Comparison of ENCODE assay signal across 9 cellular contexts in genomic region chr7:90244565-90244908, GRCh38. TPM values are rescaled to one million over a fixed set of nuclear protein-coding genes. Genes with fewer than 3 reads are reported as not detected.
DNase-seq lines count a peak whose midpoint lies in the region; ATAC-seq and TF ChIP-seq lines count a peak whose summit lies in the region.
"Had no signal": no experiment of that assay in that cellular context is flagged by ENCODE, and none has a peak within 500 bp of the region (broad histone marks: within the 10 kb centered on the region; RNA-seq: fewer than 3 reads in every experiment).

No MANE protein-coding gene starts in this region.

- H3K4me3 ChIP-seq in Panc1 (ENCODE audit: low read depth in 2 of 2, low read length in 2 of 2) (peak overlapping the region; percentile 85 to 87), fibroblast of mammary gland (ENCODE audit: control insufficient read depth, low read depth, low read length) (peak overlapping the region; percentile 78), rectal smooth muscle tissue (ENCODE audit: low read length) (peak overlapping the region; percentile 97)

- H3K9me3 ChIP-seq in Panc1 (ENCODE audit: control insufficient read depth, insufficient read depth, low read depth, low read length) = no peaks in the 10 kb centered on the region

- in situ Hi-C loops in Panc1 (cut with HindIII; ENCODE audit: low pct_unique_long_range_greater_than_20kb, low sequenced_read_pairs) = no loop called here

- DNase-seq in Panc1 (ENCODE audit: low read depth, low spot score) = peak; percentile 10
- no peak for DNase-seq in fibroblast of mammary gland (ENCODE audit: low read depth)
- DNase-seq in T-helper 9 cell = no peak
- no peak for DNase-seq in GM03348 (ENCODE audit: low spot score)

- H3K9ac ChIP-seq in rectal smooth muscle tissue (ENCODE audit: low read length) = no peak overlapping the region

- peak; percentile 2 for ATAC-seq in GM18907 (IDR thresholded peaks at IDR 0.05; ENCODE audit: unreplicated experiment)
- peak; percentile 5; the same call in 1 of the 2 replicates for ATAC-seq in Panc1
- no peak for ATAC-seq in HG02981 (IDR thresholded peaks at IDR 0.05; ENCODE audit: unreplicated experiment)
- no peak for ATAC-seq in GM18873 (IDR thresholded peaks at IDR 0.05; ENCODE audit: low FRiP score, unreplicated experiment)

- no peaks in the 10 kb centered on the region for H3K27me3 ChIP-seq in Panc1 (ENCODE audit: control insufficient read depth, insufficient read depth, low read length)
- H3K27me3 ChIP-seq in rectal smooth muscle tissue (ENCODE audit: control insufficient read depth, insufficient read depth, low read length) = peaks cover 2% of the 10 kb centered on the region

- no TSS peak for BruUV-seq in Panc1 (replicated peaks; lab: Mats Ljungman, UMichigan)

- POLR2A ChIA-PET in Panc1 (lab: Charles Lee) = no interaction called here

- H3K4me1 ChIP-seq in Panc1 (ENCODE audit: control insufficient read depth, insufficient read depth, low read length) (peaks cover 15% of the 10 kb centered on the region), rectal smooth muscle tissue (ENCODE audit: control insufficient read depth, insufficient read depth, low read length) (peaks cover 9% of the 10 kb centered on the region)

- TF ChIP-seq CTCF in Panc1 (IDR thresholded peaks at IDR 0.05) (no peak), fibroblast of mammary gland (conservative IDR thresholded peaks at IDR 0.05; ENCODE audit: control insufficient read depth, insufficient read depth, low read depth, low read length) (no peak)

- CTCF ChIA-PET in Panc1 (lab: Charles Lee) = no interaction called here

- H3K27ac ChIP-seq in Panc1 (ENCODE audit: low read length) = peak overlapping the region; percentile 66
- H3K27ac ChIP-seq in rectal smooth muscle tissue (ENCODE audit: low read depth, low read length) = no peak overlapping the region

- no peaks in the 10 kb centered on the region; the same call in 1 of the 2 replicates for H3K36me3 ChIP-seq in Panc1 (ENCODE audit: control insufficient read depth, insufficient read depth, low read length)
- no peaks in the 10 kb centered on the region for H3K36me3 ChIP-seq in rectal smooth muscle tissue (ENCODE audit: control insufficient read depth, insufficient read depth, low read length)

- intact Hi-C loops in Panc1 (cut with micrococcal nuclease; ENCODE audit: unreplicated experiment) = no loop called here

RNA-seq across cellular contexts. Expression of gene CFAP69, which starts 0.4 kb away (rescaled TPM):
- 0.51 TPM for total RNA-seq in Panc1 (2021; ENCODE audit: unreplicated experiment)
- polyA plus RNA-seq in Panc1 (2012; ENCODE audit: insufficient read length) = 1.4 TPM

RNA-seq across cellular contexts. Expression of gene STEAP2, which starts 33.0 kb away (rescaled TPM):
- total RNA-seq in Panc1 (2021; ENCODE audit: unreplicated experiment) = 4.1 TPM
- polyA plus RNA-seq in Panc1 (2012; ENCODE audit: insufficient read length) = 1.7 TPM
- total RNA-seq: activated CD8-positive, alpha-beta memory T cell treated with anti-CD3 and anti-CD28 coated beads for 36 hours had no signal

Comparison
In these comparisons a context has a peak if more than half of its experiments do, and no peak if none do; other contexts are left out.
1. ATAC-seq: peak in GM18907 (single experiment) and Panc1 (single experiment); none in HG02981 (single experiment) and GM18873 (single experiment).
2. Peak in every context shown above with its lines, with median percentiles within 50 percentile points of each other: H3K4me3 ChIP-seq.